1 cellular context compared by ENCODE assay signal in the genomic region with DNA sequence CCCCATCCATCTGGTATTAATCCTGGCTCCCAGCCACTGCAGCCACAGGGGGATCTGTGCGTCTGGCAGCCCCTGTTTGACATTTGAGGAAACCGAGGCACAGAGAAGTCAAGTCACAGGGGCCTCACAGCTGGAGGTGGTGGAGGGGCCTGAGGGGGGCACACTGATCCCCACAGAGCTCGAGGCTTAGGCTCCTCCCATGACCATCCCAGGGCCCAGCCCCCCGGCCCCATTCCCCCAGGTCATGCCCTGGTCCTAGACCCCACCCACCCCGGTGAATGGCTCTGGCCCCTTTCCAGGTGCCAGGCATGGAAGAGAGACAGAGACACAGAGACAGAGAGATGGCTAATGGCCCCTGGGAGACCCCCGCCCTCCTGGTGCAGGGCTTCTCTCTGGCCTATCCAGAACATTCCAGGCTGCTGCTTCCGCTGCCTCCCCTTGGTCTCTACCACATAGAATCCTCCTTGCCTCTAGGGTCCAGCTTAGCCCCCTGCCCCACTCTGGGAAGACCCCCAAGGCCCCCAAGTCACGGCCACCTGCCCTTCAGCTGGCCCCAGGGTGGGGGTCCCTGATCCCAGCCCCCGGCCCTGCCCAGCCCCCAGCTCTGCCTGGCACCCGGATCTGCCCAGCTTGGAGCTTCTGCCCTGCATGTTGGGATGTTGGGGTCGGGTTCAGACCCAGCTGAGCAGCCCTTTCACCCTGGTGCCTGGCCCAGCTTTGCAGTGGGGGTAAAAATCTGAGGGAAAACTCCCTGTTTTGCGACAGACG.
A peak's percentile ranks its signal among the peaks of the same experiment; 100 is the strongest.
TF ChIP-seq lines count a peak whose summit lies in the region.

No MANE protein-coding gene starts in this region.

TF ChIP-seq in K562, 482 proteins besides CTCF, POLR2A, EP300 and RAD21:
- TF ChIP-seq PHF20 (IDR thresholded peaks at IDR 0.05; ENCODE audit: partially characterized antibody) (no peak), ETV1 (tag; conservative IDR thresholded peaks at IDR 0.05; ENCODE audit: low read depth) (0 out of 2 replicates have a peak, but pooled peaks have one; percentile 3)
